ENCODE assay signal across 1 cellular context in the genomic region with DNA sequence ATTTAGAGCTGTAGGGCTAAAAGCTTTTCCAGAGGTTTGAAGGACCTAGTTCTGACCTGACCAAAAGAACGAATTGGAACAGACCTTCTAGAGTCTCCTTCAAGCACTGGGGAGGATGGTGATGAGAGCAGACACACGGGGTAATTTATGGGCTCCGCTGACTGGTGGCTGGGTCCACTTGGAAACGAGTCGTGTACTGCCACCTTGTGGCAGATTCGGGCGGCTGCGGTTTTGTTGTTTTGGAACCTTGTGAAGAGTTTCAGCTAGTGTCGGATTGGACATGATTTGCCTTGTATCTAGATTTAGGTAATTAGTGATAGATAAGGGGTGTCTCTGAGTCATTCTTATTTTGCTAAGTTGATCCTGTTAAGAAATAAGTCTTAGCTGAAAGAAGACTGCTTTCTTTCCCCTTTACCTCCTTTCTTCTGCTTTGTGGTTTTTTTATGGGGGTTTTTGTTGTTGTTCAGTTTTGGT.
TF ChIP-seq lines count a peak whose summit lies in the region.

No MANE protein-coding gene starts in this region.

TF ChIP-seq in HEK293, 187 proteins besides CTCF, POLR2A, EP300 and RAD21 (continued from another document and continues in another):
- no peak for TF ChIP-seq ZNF292 (tag by site-specific recombination; IDR thresholded peaks at IDR 0.05; ENCODE audit: borderline replicate concordance, low read depth)
- no peak for TF ChIP-seq ZNF548 (tag by site-specific recombination; IDR thresholded peaks at IDR 0.05)
- TF ChIP-seq ZNF621 (tag by site-specific recombination; IDR thresholded peaks at IDR 0.05), result no peak
- TF ChIP-seq HOXD13 (CRISPR knock-in tag; IDR thresholded peaks at IDR 0.05; ENCODE audit: borderline replicate concordance), result no peak
- no peak for TF ChIP-seq ZNF335 (tag by site-specific recombination; conservative IDR thresholded peaks at IDR 0.05)
- TF ChIP-seq ZNF157 (tag by site-specific recombination; IDR thresholded peaks at IDR 0.05), result no peak
- TF ChIP-seq, protein P1, sequence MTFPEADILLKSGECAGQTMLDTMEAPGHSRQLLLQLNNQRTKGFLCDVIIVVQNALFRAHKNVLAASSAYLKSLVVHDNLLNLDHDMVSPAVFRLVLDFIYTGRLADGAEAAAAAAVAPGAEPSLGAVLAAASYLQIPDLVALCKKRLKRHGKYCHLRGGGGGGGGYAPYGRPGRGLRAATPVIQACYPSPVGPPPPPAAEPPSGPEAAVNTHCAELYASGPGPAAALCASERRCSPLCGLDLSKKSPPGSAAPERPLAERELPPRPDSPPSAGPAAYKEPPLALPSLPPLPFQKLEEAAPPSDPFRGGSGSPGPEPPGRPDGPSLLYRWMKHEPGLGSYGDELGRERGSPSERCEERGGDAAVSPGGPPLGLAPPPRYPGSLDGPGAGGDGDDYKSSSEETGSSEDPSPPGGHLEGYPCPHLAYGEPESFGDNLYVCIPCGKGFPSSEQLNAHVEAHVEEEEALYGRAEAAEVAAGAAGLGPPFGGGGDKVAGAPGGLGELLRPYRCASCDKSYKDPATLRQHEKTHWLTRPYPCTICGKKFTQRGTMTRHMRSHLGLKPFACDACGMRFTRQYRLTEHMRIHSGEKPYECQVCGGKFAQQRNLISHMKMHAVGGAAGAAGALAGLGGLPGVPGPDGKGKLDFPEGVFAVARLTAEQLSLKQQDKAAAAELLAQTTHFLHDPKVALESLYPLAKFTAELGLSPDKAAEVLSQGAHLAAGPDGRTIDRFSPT (tag by site-specific recombination; IDR thresholded peaks at IDR 0.05), result no peak
- no peak for TF ChIP-seq ZFP41 (tag by site-specific recombination; IDR thresholded peaks at IDR 0.05; ENCODE audit: borderline replicate concordance)
- TF ChIP-seq, protein P2, sequence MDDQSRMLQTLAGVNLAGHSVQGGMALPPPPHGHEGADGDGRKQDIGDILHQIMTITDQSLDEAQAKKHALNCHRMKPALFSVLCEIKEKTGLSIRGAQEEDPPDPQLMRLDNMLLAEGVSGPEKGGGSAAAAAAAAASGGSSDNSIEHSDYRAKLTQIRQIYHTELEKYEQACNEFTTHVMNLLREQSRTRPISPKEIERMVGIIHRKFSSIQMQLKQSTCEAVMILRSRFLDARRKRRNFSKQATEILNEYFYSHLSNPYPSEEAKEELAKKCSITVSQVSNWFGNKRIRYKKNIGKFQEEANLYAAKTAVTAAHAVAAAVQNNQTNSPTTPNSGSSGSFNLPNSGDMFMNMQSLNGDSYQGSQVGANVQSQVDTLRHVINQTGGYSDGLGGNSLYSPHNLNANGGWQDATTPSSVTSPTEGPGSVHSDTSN (CRISPR knock-in tag; IDR thresholded peaks at IDR 0.05), result no peak
- no peak for TF ChIP-seq SALL2 (tag by site-specific recombination; IDR thresholded peaks at IDR 0.05; ENCODE audit: borderline replicate concordance)
- TF ChIP-seq, protein P3, sequence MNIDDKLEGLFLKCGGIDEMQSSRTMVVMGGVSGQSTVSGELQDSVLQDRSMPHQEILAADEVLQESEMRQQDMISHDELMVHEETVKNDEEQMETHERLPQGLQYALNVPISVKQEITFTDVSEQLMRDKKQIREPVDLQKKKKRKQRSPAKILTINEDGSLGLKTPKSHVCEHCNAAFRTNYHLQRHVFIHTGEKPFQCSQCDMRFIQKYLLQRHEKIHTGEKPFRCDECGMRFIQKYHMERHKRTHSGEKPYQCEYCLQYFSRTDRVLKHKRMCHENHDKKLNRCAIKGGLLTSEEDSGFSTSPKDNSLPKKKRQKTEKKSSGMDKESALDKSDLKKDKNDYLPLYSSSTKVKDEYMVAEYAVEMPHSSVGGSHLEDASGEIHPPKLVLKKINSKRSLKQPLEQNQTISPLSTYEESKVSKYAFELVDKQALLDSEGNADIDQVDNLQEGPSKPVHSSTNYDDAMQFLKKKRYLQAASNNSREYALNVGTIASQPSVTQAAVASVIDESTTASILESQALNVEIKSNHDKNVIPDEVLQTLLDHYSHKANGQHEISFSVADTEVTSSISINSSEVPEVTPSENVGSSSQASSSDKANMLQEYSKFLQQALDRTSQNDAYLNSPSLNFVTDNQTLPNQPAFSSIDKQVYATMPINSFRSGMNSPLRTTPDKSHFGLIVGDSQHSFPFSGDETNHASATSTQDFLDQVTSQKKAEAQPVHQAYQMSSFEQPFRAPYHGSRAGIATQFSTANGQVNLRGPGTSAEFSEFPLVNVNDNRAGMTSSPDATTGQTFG (tag by site-specific recombination; IDR thresholded peaks at IDR 0.05; ENCODE audit: borderline replicate concordance), result no peak
- TF ChIP-seq WT1 (tag by site-specific recombination; IDR thresholded peaks at IDR 0.05), result peak; percentile 84
- TF ChIP-seq ZSCAN30 (tag by site-specific recombination; IDR thresholded peaks at IDR 0.05), result 0 out of 2 replicates have a peak, but pooled peaks have one; percentile 47
- no peak for TF ChIP-seq ZSCAN16 (tag by site-specific recombination; IDR thresholded peaks at IDR 0.05)
- TF ChIP-seq, protein P4, sequence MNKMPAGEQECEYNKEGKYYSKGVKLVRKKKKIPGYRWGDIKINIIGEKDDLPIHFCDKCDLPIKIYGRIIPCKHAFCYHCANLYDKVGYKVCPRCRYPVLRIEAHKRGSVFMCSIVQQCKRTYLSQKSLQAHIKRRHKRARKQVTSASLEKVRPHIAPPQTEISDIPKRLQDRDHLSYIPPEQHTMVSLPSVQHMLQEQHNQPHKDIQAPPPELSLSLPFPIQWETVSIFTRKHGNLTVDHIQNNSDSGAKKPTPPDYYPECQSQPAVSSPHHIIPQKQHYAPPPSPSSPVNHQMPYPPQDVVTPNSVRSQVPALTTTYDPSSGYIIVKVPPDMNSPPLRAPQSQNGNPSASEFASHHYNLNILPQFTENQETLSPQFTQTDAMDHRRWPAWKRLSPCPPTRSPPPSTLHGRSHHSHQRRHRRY (tag by site-specific recombination; IDR thresholded peaks at IDR 0.05), result no peak
- peak; percentile 61 for TF ChIP-seq ZNF600 (tag by site-specific recombination; IDR thresholded peaks at IDR 0.05)
- TF ChIP-seq GFI1B (tag by site-specific recombination; IDR thresholded peaks at IDR 0.05), result no peak
- no peak for TF ChIP-seq ZNF341 (tag by site-specific recombination; IDR thresholded peaks at IDR 0.05; ENCODE audit: low read depth)
- no peak for TF ChIP-seq BCL11A (tag by site-specific recombination; IDR thresholded peaks at IDR 0.05; ENCODE audit: low read depth)
- TF ChIP-seq ZNF629 (tag by site-specific recombination; IDR thresholded peaks at IDR 0.05), result peak; percentile 28; the same call in 1 of the 2 replicates
- TF ChIP-seq TCF7L2 (IDR thresholded peaks at IDR 0.05; ENCODE audit: borderline replicate concordance, low read depth, low read length), result no peak
- TF ChIP-seq ZNF174 (tag by site-specific recombination; IDR thresholded peaks at IDR 0.05), result no peak
- TF ChIP-seq, protein P5, sequence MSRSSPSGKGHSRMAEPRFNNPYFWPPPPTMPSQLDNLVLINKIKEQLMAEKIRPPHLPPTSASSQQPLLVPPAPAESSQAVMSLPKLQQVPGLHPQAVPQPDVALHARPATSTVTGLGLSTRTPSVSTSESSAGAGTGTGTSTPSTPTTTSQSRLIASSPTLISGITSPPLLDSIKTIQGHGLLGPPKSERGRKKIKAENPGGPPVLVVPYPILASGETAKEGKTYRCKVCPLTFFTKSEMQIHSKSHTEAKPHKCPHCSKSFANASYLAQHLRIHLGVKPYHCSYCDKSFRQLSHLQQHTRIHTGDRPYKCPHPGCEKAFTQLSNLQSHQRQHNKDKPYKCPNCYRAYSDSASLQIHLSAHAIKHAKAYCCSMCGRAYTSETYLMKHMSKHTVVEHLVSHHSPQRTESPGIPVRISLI (tag by site-specific recombination; IDR thresholded peaks at IDR 0.05), result no peak
- no peak for TF ChIP-seq PRDM1 (tag by site-specific recombination; IDR thresholded peaks at IDR 0.05)
- TF ChIP-seq SCRT2 (tag by site-specific recombination; IDR thresholded peaks at IDR 0.05), result no peak
- no peak for TF ChIP-seq ZNF549 (tag by site-specific recombination; IDR thresholded peaks at IDR 0.05)
- TF ChIP-seq ZNF561 (tag by site-specific recombination; IDR thresholded peaks at IDR 0.05; ENCODE audit: borderline replicate concordance), result peak; percentile 53; the same call in 1 of the 2 replicates
- TF ChIP-seq SP7 (tag by site-specific recombination; IDR thresholded peaks at IDR 0.05), result peak; percentile 77; the same call in 1 of the 2 replicates
- no peak for TF ChIP-seq ZSCAN23 (tag by site-specific recombination; IDR thresholded peaks at IDR 0.05)
- no peak for TF ChIP-seq ZNF76 (tag by site-specific recombination; IDR thresholded peaks at IDR 0.05; ENCODE audit: borderline replicate concordance, low read depth)
- TF ChIP-seq ZNF366 (tag by site-specific recombination; conservative IDR thresholded peaks at IDR 0.05), result no peak
- no peak for TF ChIP-seq ZNF785 (tag by site-specific recombination; IDR thresholded peaks at IDR 0.05)
- TF ChIP-seq ZNF596 (tag by site-specific recombination; IDR thresholded peaks at IDR 0.05), result no peak
- TF ChIP-seq, protein P6, sequence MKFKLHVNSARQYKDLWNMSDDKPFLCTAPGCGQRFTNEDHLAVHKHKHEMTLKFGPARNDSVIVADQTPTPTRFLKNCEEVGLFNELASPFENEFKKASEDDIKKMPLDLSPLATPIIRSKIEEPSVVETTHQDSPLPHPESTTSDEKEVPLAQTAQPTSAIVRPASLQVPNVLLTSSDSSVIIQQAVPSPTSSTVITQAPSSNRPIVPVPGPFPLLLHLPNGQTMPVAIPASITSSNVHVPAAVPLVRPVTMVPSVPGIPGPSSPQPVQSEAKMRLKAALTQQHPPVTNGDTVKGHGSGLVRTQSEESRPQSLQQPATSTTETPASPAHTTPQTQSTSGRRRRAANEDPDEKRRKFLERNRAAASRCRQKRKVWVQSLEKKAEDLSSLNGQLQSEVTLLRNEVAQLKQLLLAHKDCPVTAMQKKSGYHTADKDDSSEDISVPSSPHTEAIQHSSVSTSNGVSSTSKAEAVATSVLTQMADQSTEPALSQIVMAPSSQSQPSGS (tag by site-specific recombination; IDR thresholded peaks at IDR 0.05; ENCODE audit: low read depth), result no peak
- peak; percentile 63; the same call in 1 of the 2 replicates for TF ChIP-seq ZBTB17 (tag by site-specific recombination; IDR thresholded peaks at IDR 0.05)
- TF ChIP-seq ZNF777 (tag by site-specific recombination; IDR thresholded peaks at IDR 0.05; ENCODE audit: borderline replicate concordance), result no peak
- no peak for TF ChIP-seq ZNF132 (tag by site-specific recombination; IDR thresholded peaks at IDR 0.05; ENCODE audit: borderline replicate concordance)
- TF ChIP-seq YY2 (tag by site-specific recombination; IDR thresholded peaks at IDR 0.05), result no peak
- TF ChIP-seq, protein P7, sequence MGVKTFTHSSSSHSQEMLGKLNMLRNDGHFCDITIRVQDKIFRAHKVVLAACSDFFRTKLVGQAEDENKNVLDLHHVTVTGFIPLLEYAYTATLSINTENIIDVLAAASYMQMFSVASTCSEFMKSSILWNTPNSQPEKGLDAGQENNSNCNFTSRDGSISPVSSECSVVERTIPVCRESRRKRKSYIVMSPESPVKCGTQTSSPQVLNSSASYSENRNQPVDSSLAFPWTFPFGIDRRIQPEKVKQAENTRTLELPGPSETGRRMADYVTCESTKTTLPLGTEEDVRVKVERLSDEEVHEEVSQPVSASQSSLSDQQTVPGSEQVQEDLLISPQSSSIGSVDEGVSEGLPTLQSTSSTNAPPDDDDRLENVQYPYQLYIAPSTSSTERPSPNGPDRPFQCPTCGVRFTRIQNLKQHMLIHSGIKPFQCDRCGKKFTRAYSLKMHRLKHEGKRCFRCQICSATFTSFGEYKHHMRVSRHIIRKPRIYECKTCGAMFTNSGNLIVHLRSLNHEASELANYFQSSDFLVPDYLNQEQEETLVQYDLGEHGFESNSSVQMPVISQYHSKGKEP (tag by site-specific recombination; IDR thresholded peaks at IDR 0.05), result no peak
- no peak for TF ChIP-seq TRIM28 (IDR thresholded peaks at IDR 0.05; ENCODE audit: borderline replicate concordance, low read length)
- TF ChIP-seq ZNF626 (tag by site-specific recombination; IDR thresholded peaks at IDR 0.05), result no peak
- TF ChIP-seq ZNF426 (tag by site-specific recombination; IDR thresholded peaks at IDR 0.05), result no peak
- TF ChIP-seq ZNF701 (tag by site-specific recombination; IDR thresholded peaks at IDR 0.05), result no peak
- TF ChIP-seq ZNF530 (tag by site-specific recombination; IDR thresholded peaks at IDR 0.05; ENCODE audit: low read depth), result no peak
- no peak for TF ChIP-seq SP3 (tag by site-specific recombination; IDR thresholded peaks at IDR 0.05)
- peak; percentile 63 for TF ChIP-seq ZNF660 (tag by site-specific recombination; IDR thresholded peaks at IDR 0.05)
- no peak for TF ChIP-seq ZNF664 (tag by site-specific recombination; IDR thresholded peaks at IDR 0.05)
- no peak for TF ChIP-seq ZFHX2 (tag by site-specific recombination; conservative IDR thresholded peaks at IDR 0.05)
- no peak for TF ChIP-seq ZNF112 (tag by site-specific recombination; IDR thresholded peaks at IDR 0.05)
- TF ChIP-seq, protein P8, sequence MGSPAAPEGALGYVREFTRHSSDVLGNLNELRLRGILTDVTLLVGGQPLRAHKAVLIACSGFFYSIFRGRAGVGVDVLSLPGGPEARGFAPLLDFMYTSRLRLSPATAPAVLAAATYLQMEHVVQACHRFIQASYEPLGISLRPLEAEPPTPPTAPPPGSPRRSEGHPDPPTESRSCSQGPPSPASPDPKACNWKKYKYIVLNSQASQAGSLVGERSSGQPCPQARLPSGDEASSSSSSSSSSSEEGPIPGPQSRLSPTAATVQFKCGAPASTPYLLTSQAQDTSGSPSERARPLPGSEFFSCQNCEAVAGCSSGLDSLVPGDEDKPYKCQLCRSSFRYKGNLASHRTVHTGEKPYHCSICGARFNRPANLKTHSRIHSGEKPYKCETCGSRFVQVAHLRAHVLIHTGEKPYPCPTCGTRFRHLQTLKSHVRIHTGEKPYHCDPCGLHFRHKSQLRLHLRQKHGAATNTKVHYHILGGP (tag by site-specific recombination; IDR thresholded peaks at IDR 0.05), result no peak
- TF ChIP-seq ZNF266 (tag by site-specific recombination; IDR thresholded peaks at IDR 0.05; ENCODE audit: low read depth), result no peak
- TF ChIP-seq, protein P9, sequence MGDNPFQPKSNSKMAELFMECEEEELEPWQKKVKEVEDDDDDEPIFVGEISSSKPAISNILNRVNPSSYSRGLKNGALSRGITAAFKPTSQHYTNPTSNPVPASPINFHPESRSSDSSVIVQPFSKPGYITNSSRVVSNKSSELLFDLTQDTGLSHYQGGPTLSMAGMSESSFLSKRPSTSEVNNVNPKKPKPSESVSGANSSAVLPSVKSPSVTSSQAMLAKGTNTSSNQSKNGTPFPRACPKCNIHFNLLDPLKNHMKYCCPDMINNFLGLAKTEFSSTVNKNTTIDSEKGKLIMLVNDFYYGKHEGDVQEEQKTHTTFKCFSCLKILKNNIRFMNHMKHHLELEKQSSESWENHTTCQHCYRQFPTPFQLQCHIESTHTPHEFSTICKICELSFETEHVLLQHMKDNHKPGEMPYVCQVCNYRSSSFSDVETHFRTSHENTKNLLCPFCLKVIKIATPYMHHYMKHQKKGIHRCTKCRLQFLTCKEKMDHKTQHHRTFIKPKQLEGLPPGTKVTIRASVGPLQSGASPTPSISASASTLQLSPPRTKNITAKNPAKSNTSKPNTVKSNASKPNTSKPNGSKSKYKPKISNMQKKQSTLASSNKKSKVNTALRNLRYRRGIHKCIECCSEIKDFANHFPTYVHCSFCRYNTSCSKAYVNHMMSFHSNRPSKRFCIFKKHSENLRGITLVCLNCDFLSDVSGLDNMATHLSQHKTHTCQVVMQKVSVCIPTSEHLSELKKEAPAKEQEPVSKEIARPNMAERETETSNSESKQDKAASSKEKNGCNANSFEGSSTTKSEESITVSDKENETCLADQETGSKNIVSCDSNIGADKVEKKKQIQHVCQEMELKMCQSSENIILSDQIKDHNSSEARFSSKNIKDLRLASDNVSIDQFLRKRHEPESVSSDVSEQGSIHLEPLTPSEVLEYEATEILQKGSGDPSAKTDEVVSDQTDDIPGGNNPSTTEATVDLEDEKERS (tag by site-specific recombination; IDR thresholded peaks at IDR 0.05), result no peak
- TF ChIP-seq SETDB1 (IDR thresholded peaks at IDR 0.05; ENCODE audit: insufficient read length, low read length), result no peak
- no peak for TF ChIP-seq ZNF571 (tag by site-specific recombination; IDR thresholded peaks at IDR 0.05)
